ENCODE assay signal across 13 cellular contexts in genomic region chr10:22825841-22826240, GRCh38.
DNase-seq lines count a peak whose midpoint lies in the region; ATAC-seq and TF ChIP-seq lines count a peak whose summit lies in the region.
"Had no signal": no experiment of that assay in that cellular context is flagged by ENCODE, and none has a peak within 500 bp of the region (broad histone marks: within the 10 kb centered on the region; RNA-seq: fewer than 3 reads in every experiment).

No MANE protein-coding gene starts in this region.

- no peak overlapping the region for H3K27ac ChIP-seq in prostate gland

- no peaks in the 10 kb centered on the region for H3K27me3 ChIP-seq in prostate gland (replicated peaks; ENCODE audit: insufficient read depth)

- TF ChIP-seq CTCF in mucosa of descending colon (IDR thresholded peaks at IDR 0.05) (no peak), prostate gland (IDR thresholded peaks at IDR 0.05) (no peak)

- no peak for TF ChIP-seq POLR2A in prostate gland (IDR thresholded peaks at IDR 0.05)

- intact Hi-C loops in mucosa of descending colon (cut with DNase I, micrococcal nuclease): no loop called here
- intact Hi-C loops in prostate gland (cut with DNase I): no loop called here

- ATAC-seq in HG02870 (IDR thresholded peaks at IDR 0.05; ENCODE audit: unreplicated experiment) (peak; percentile 54), mucosa of descending colon (peak; percentile 33), HG03354 (IDR thresholded peaks at IDR 0.05; ENCODE audit: poor library complexity, severe bottlenecking, unreplicated experiment) (no peak)
- ATAC-seq: activated naive CD4-positive, alpha-beta T cell treated with anti-CD3 and anti-CD28 coated beads, Interleukin-2, amount 50 U/mL, for 72 hours; stimulated activated naive CD8-positive, alpha-beta T cell treated with anti-CD3 and anti-CD28 coated beads, Interleukin-15, amount 100 ng/mL, for 72 hours had no signal

- H3K9me3 ChIP-seq in mucosa of descending colon (no peaks in the 10 kb centered on the region), prostate gland (no peaks in the 10 kb centered on the region)

- no peaks in the 10 kb centered on the region for H3K4me1 ChIP-seq in mucosa of descending colon (ENCODE audit: low read depth)
- no peaks in the 10 kb centered on the region for H3K4me1 ChIP-seq in prostate gland (replicated peaks)

- DNase-seq in CD1c-positive myeloid dendritic cell (ENCODE audit: extremely low spot score) (peak; percentile 12), SK-N-DZ (ENCODE audit: low spot score) (peak; percentile 6), mucosa of descending colon (peak in 1 of 3 donors; percentile 28), NCI-H2171 (lab: John Stamatoyannopoulos, UW) (no peak), prostate gland (ENCODE audit: low spot score) (no peak), NCI-H1417 (lab: John Stamatoyannopoulos, UW) (no peak)
- DNase-seq: caudate nucleus; DMS 273 treated with DMSO at 0.1 percent for 48 hours; foreskin fibroblast; stimulated activated naive CD8-positive, alpha-beta T cell treated with anti-CD3 and anti-CD28 coated beads, Interleukin-15, amount 100 ng/mL, for 72 hours had no signal

- H3K4me3 ChIP-seq in mucosa of descending colon (no peak overlapping the region), prostate gland (no peak overlapping the region)

- 82% methylated on average over 6 of the region's 6 CpGs for WGBS in prostate gland

- no peaks in the 10 kb centered on the region for H3K36me3 ChIP-seq in mucosa of descending colon (ENCODE audit: low read depth)
- H3K36me3 ChIP-seq in prostate gland: no peaks in the 10 kb centered on the region

Comparison
In these comparisons a context has a peak if more than half of its experiments do, and no peak if none do; other contexts are left out.
1. DNase-seq: peak in CD1c-positive myeloid dendritic cell (single experiment) and SK-N-DZ (single experiment); none in NCI-H2171 (single experiment), prostate gland (single experiment) and NCI-H1417 (0 of 3).